In the genomic region with DNA sequence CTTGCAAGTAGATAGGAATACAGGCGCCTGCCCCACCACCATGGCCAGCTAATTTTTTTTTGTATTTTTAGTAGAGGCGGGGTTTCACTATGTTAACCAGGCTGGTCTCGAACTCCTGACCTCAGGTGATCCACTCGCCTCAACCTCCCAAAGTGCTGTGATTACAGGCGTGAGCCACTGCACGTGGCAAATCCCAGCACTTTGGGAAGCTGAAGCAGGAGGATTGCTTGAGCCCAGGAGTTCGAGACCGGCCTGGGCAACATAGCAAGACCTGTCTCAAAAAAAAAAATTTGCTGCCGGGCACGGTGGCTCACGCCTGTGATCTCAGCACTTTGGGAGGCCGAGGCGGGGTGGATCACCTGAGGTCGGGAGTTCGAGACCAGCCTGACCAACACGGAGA, we compare ENCODE assay signal across 1 cellular context. TPM values are rescaled to one million over a fixed set of nuclear protein-coding genes. Genes with fewer than 3 reads are reported as not detected.
"Had no signal": no experiment of that assay in that cellular context is flagged by ENCODE, and none has a peak within 500 bp of the region (broad histone marks: within the 10 kb centered on the region; RNA-seq: fewer than 3 reads in every experiment).

No MANE protein-coding gene starts in this region.

RNA-seq across cellular contexts. Expression of a gene that starts 34.5 kb away (rescaled TPM):
- polyA plus RNA-seq: neural cell had no signal
